18 cellular contexts compared by ENCODE assay signal in the genomic region with DNA sequence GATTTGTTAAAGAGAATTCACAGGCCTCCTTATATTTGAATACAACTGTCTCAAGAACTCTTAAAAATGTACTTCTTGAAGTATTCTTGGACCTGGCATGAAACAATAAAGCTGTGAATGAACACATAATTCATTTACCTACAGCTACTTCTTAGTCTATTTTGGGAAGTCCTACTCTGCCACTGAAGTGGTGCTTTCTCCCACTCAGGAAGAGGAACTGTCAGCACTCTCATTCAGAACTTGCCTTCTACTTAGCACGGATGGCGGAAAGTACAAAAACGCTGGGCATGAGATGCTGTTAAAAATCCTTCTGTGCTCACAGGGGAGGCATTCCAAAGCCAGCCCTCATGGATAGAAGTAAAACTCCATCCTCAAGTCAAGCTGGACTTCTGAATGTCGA.
"Had no signal": no experiment of that assay in that cellular context is flagged by ENCODE, and none has a peak within 500 bp of the region (broad histone marks: within the 10 kb centered on the region; RNA-seq: fewer than 3 reads in every experiment).

No MANE protein-coding gene starts in this region.

- ATAC-seq: K562 had no signal

- H3K27ac ChIP-seq: HL-60, KMS-11 had no signal

- H3K4me3 ChIP-seq: K562 had no signal

- DNase-seq: Kasumi-1, NCI-H1092 treated with DMSO at 0.1 percent for 48 hours, NCI-H1436, NCI-H187, NCI-H2029, NCI-H2081 treated with DMSO at 0.1 percent for 48 hours, NCI-H226, NCI-H446, NCI-H510A, NCI-H524 treated with DMSO at 0.1 percent for 48 hours, NCI-H774, RPMI8226, SHP77, SK-N-SH, SW 1271 had no signal

- H3K9me3 ChIP-seq: SK-N-SH had no signal
